In genomic region chr12:52801773-52802172, GRCh38 we compare ENCODE assay signal across 1 cellular context.
TF ChIP-seq lines count a peak whose summit lies in the region.

No MANE protein-coding gene starts in this region.

TF ChIP-seq in GM23338, 12 proteins besides CTCF, POLR2A, EP300 and RAD21 (continued from another document):
- no peak for TF ChIP-seq REST (IDR thresholded peaks at IDR 0.05; ENCODE audit: unreplicated experiment)
- TF ChIP-seq ZNF114 (CRISPR knock-in tag; IDR thresholded peaks at IDR 0.05): no peak
- TF ChIP-seq STAT1 (IDR thresholded peaks at IDR 0.05; ENCODE audit: unreplicated experiment): no peak
- TF ChIP-seq EZH2 (IDR thresholded peaks at IDR 0.05; ENCODE audit: low read depth, unreplicated experiment): no peak
- no peak for TF ChIP-seq JUNB (IDR thresholded peaks at IDR 0.05; ENCODE audit: unreplicated experiment)
